8 cellular contexts compared by ENCODE assay signal in genomic region chr17:80034977-80035686, GRCh38. TPM values are rescaled to one million over a fixed set of nuclear protein-coding genes. Genes with fewer than 3 reads are reported as not detected.
A peak's percentile ranks its signal among the peaks of the same experiment; 100 is the strongest.
DNase-seq lines count a peak whose midpoint lies in the region; ATAC-seq and TF ChIP-seq lines count a peak whose summit lies in the region.

No MANE protein-coding gene starts in this region.

- no peaks in the 10 kb centered on the region for H3K9me3 Mint-ChIP-seq in immature natural killer cell

- DNase-seq in AG09309 (ENCODE audit: low read depth) = no peak
- DNase-seq in SK-N-MC (ENCODE audit: low read depth, low spot score) = no peak
- peak; percentile 49 for DNase-seq in astrocyte of the spinal cord (ENCODE audit: low read depth, low spot score)
- DNase-seq in immature natural killer cell = peak; percentile 55 to 61 (median 61)
- DNase-seq in stimulated activated CD4-positive, alpha-beta T cell treated with anti-CD3 and anti-CD28 coated beads, Interleukin-2, amount 100 ng/mL, for 24 hours = peak; percentile 37 to 55
- no peak for DNase-seq in inferior parietal cortex (ENCODE audit: extremely low spot score)

- no peaks in the 10 kb centered on the region for H3K36me3 ChIP-seq in SK-N-MC (ENCODE audit: insufficient read depth, low read length)

- no peak overlapping the region for H3K27ac ChIP-seq in SK-N-MC

- in situ Hi-C loops in astrocyte of the spinal cord (cut with HindIII; ENCODE audit: low sequenced_read_pairs) = no loop called here

- peak overlapping the region; percentile 88 for H3K9ac ChIP-seq in SK-N-MC (ENCODE audit: insufficient read length)

- H3K27me3 Mint-ChIP-seq in immature natural killer cell (ENCODE audit: low read depth in 3 of 3) = peaks cover 10 to 19% (median 13%) of the 10 kb centered on the region in 3 donors

- H3K9me3 ChIP-seq in SK-N-MC (ENCODE audit: low read depth, low read length) = no peaks in the 10 kb centered on the region

- H3K4me3 ChIP-seq in AG09309 (ENCODE audit: control insufficient read depth, low read depth, low read length) (peak overlapping the region; percentile 90), SK-N-MC (peak overlapping the region; percentile 78), astrocyte of the spinal cord (ENCODE audit: low read depth, low read length) (peak overlapping the region; percentile 80)

- H3K36me3 Mint-ChIP-seq in immature natural killer cell = no peaks in the 10 kb centered on the region

- peak overlapping the region in 5 of 6 donors; percentile 69 to 87 (median 82) for H3K27ac Mint-ChIP-seq in immature natural killer cell

- H3K4me1 Mint-ChIP-seq in immature natural killer cell = peaks cover 9 to 12% of the 10 kb centered on the region in 2 donors

- no peak for TF ChIP-seq CTCF in AG09309 (IDR thresholded peaks at IDR 0.05; ENCODE audit: control insufficient read depth, insufficient read depth, low read depth, low read length, missing control alignments)
- no peak for TF ChIP-seq CTCF in astrocyte of the spinal cord (IDR thresholded peaks at IDR 0.05; ENCODE audit: low read depth, low read length)

- H3K4me3 Mint-ChIP-seq in immature natural killer cell = peak overlapping the region; percentile 80 to 88 (median 86)

- ATAC-seq in GM21381 (IDR thresholded peaks at IDR 0.05; ENCODE audit: unreplicated experiment) (peak; percentile 16), HG03039 (IDR thresholded peaks at IDR 0.05; ENCODE audit: unreplicated experiment) (no peak)

RNA-seq across cellular contexts. Expression of gene TBC1D16, which starts 0.5 kb away (rescaled TPM):
- under 1 TPM in 1 of 3 donors, not detected in 2; 0.27 TPM for polyA plus RNA-seq in immature natural killer cell

RNA-seq across cellular contexts. Expression of gene CCDC40, which starts 1.3 kb away (rescaled TPM):
- not detected for polyA plus RNA-seq in immature natural killer cell

Comparison
In these comparisons a context has a peak if more than half of its experiments do, and no peak if none do; other contexts are left out.
1. DNase-seq: peak in astrocyte of the spinal cord (single experiment), immature natural killer cell (3 of 3) and stimulated activated CD4-positive, alpha-beta T cell treated with anti-CD3 and anti-CD28 coated beads, Interleukin-2, amount 100 ng/mL, for 24 hours (2 of 2); none in AG09309 (single experiment), SK-N-MC (single experiment) and inferior parietal cortex (single experiment).
2. Peak in every context shown above with its lines, with median percentiles within 50 percentile points of each other: H3K4me3 ChIP-seq.